In genomic region chr6:21596379-21597242, GRCh38 we compare ENCODE assay signal across 8 cellular contexts. TPM values are rescaled to one million over a fixed set of nuclear protein-coding genes. Genes with fewer than 3 reads are reported as not detected.
DNase-seq lines count a peak whose midpoint lies in the region; ATAC-seq and TF ChIP-seq lines count a peak whose summit lies in the region.

No MANE protein-coding gene starts in this region.

- peak overlapping the region; percentile 42; the same call in 1 of the 2 replicates for H3K9ac ChIP-seq in MM.1S (ENCODE audit: low read length)
- H3K9ac ChIP-seq in SU-DHL-6 (ENCODE audit: low read length) = peak overlapping the region; percentile 41

- peaks cover 3% of the 10 kb centered on the region; the same call in 1 of the 2 replicates for H3K4me1 ChIP-seq in MM.1S (ENCODE audit: low read length)

- H3K9me3 ChIP-seq in MM.1S (replicated peaks; ENCODE audit: insufficient read depth, low read length) = no peaks in the 10 kb centered on the region
- no peaks in the 10 kb centered on the region for H3K9me3 ChIP-seq in SU-DHL-6 (ENCODE audit: insufficient read depth, low read length)

- H2AFZ ChIP-seq in MM.1S (ENCODE audit: low read length) (peak overlapping the region; percentile 87), SU-DHL-6 (ENCODE audit: low read depth, low read length, severe bottlenecking) (peak overlapping the region; percentile 53)

- H3K4me3 ChIP-seq in MM.1S (ENCODE audit: low read length) (peak overlapping the region; percentile 79), SU-DHL-6 (ENCODE audit: insufficient read depth, low read length, poor library complexity, severe bottlenecking) (peak overlapping the region; percentile 62), coronary artery (peak overlapping the region; percentile 79), kidney epithelial cell (ENCODE audit: low read depth, low read length) (peak overlapping the region; percentile 99)

- H3F3A ChIP-seq in MM.1S (ENCODE audit: insufficient read depth, low read length) = peaks cover 18% of the 10 kb centered on the region
- peaks cover 20% of the 10 kb centered on the region for H3F3A ChIP-seq in SU-DHL-6 (ENCODE audit: insufficient read depth)

- H3K79me2 ChIP-seq in MM.1S (ENCODE audit: low read length) (no peaks in the 10 kb centered on the region), SU-DHL-6 (ENCODE audit: insufficient read depth, low read length) (0 out of 2 replicates have a peak, but pooled peaks cover 8% of the 10 kb centered on the region)

- H3K27ac ChIP-seq in MM.1S (ENCODE audit: low read length) (no peak overlapping the region), SU-DHL-6 (ENCODE audit: low read depth, low read length) (no peak overlapping the region), coronary artery (peak overlapping the region; percentile 89 to 93)

- DNase-seq in stimulated activated CD4-positive, alpha-beta T cell treated with anti-CD3 and anti-CD28 coated beads, Interleukin-12 subunit alpha, Interleukin-12 subunit beta, amount 100 ng/mL, for 4 hours = peak; percentile 7
- no peak for DNase-seq in stimulated activated CD4-positive, alpha-beta T cell treated with anti-CD3 and anti-CD28 coated beads, Interleukin-4, amount 100 ng/mL, for 4 hours
- DNase-seq in MM.1S (peak; percentile 43), coronary artery (ENCODE audit: low spot score) (peak; percentile 78), kidney epithelial cell (ENCODE audit: low read depth) (no peak)
- peak; percentile 1 to 5 for DNase-seq in stimulated activated CD4-positive, alpha-beta T cell treated with anti-CD3 and anti-CD28 coated beads, Interleukin-2, amount 100 ng/mL, for 48 hours

- 0 out of 2 replicates have a peak, but pooled peaks cover 3% of the 10 kb centered on the region for H3K27me3 ChIP-seq in MM.1S (replicated peaks; ENCODE audit: insufficient read depth, low read length)
- no peaks in the 10 kb centered on the region for H3K27me3 ChIP-seq in SU-DHL-6 (ENCODE audit: low read length)
- H3K27me3 ChIP-seq in kidney epithelial cell (ENCODE audit: control insufficient read depth, insufficient read depth, low read length) = no peaks in the 10 kb centered on the region

- TF ChIP-seq CTCF in MM.1S (IDR thresholded peaks at IDR 0.05; ENCODE audit: low read length) (peak; percentile 40), SU-DHL-6 (IDR thresholded peaks at IDR 0.05; ENCODE audit: insufficient read depth, low read length, poor library complexity, severe bottlenecking) (peak; percentile 56), coronary artery (IDR thresholded peaks at IDR 0.05) (peak; percentile 26), kidney epithelial cell (IDR thresholded peaks at IDR 0.05; ENCODE audit: insufficient read depth, low read length, poor library complexity, severe bottlenecking) (peak; percentile 39)

- H3K4me2 ChIP-seq in MM.1S (ENCODE audit: low read depth, low read length) (peak overlapping the region; percentile 91), SU-DHL-6 (ENCODE audit: low read depth, low read length, poor library complexity, severe bottlenecking) (peak overlapping the region; percentile 76)

- H3K36me3 ChIP-seq in MM.1S (replicated peaks; ENCODE audit: insufficient read depth, low read length) = no peaks in the 10 kb centered on the region
- H3K36me3 ChIP-seq in SU-DHL-6 (ENCODE audit: low read length) = no peaks in the 10 kb centered on the region; the same call in 1 of the 2 replicates
- peaks cover 1% of the 10 kb centered on the region for H3K36me3 ChIP-seq in kidney epithelial cell (ENCODE audit: control insufficient read depth, insufficient read depth, low read length)

- ATAC-seq in GM21619 (IDR thresholded peaks at IDR 0.05; ENCODE audit: unreplicated experiment) = no peak

- H4K20me1 ChIP-seq in MM.1S (ENCODE audit: insufficient read depth, low read length) (no peaks in the 10 kb centered on the region), SU-DHL-6 (ENCODE audit: low read depth, low read length) (no peaks in the 10 kb centered on the region)

- H3K9me2 ChIP-seq in MM.1S (replicated peaks; ENCODE audit: insufficient read depth, low read length) = no peaks in the 10 kb centered on the region
- H3K9me2 ChIP-seq in SU-DHL-6 (replicated peaks; ENCODE audit: insufficient read depth, low read length) = no peaks in the 10 kb centered on the region

RNA-seq across cellular contexts. Expression of gene SOX4, which starts 3.1 kb away (rescaled TPM):
- 143 and 147 TPM in 2 replicates for total RNA-seq in kidney epithelial cell

Comparison
In these comparisons a context has a peak if more than half of its experiments do, and no peak if none do; other contexts are left out.
1. DNase-seq: peak in stimulated activated CD4-positive, alpha-beta T cell treated with anti-CD3 and anti-CD28 coated beads, Interleukin-12 subunit alpha, Interleukin-12 subunit beta, amount 100 ng/mL, for 4 hours (single experiment), MM.1S (single experiment), coronary artery (single experiment) and stimulated activated CD4-positive, alpha-beta T cell treated with anti-CD3 and anti-CD28 coated beads, Interleukin-2, amount 100 ng/mL, for 48 hours (2 of 2); none in stimulated activated CD4-positive, alpha-beta T cell treated with anti-CD3 and anti-CD28 coated beads, Interleukin-4, amount 100 ng/mL, for 4 hours (0 of 2) and kidney epithelial cell (single experiment).
2. H3K27ac ChIP-seq: peak in coronary artery (2 of 2); none in MM.1S (single experiment) and SU-DHL-6 (single experiment).
3. Peak in every context shown above with its lines, with median percentiles within 50 percentile points of each other: H3K4me3 ChIP-seq and CTCF ChIP-seq.